In genomic region chr2:67528320-67528719, GRCh38 we compare ENCODE assay signal across 24 cellular contexts.
A peak's percentile ranks its signal among the peaks of the same experiment; 100 is the strongest.
DNase-seq lines count a peak whose midpoint lies in the region; ATAC-seq, FAIRE-seq and TF ChIP-seq lines count a peak whose summit lies in the region.
"Had no signal": no experiment of that assay in that cellular context is flagged by ENCODE, and none has a peak within 500 bp of the region (broad histone marks: within the 10 kb centered on the region; RNA-seq: fewer than 3 reads in every experiment).

No MANE protein-coding gene starts in this region.

- H3K27me3 Mint-ChIP-seq in MCF 10A (ENCODE audit: insufficient read depth, unreplicated experiment) (no peaks in the 10 kb centered on the region), type B pancreatic cell (no peaks in the 10 kb centered on the region)
- H3K27me3 Mint-ChIP-seq: CD4-positive, CD25-positive, alpha-beta regulatory T cell had no signal

- no peak for TF ChIP-seq POLR2A in body of pancreas (IDR thresholded peaks at IDR 0.05)

- H3K4me3 ChIP-seq in mammary epithelial cell (replicated peaks in 1 of 3; ENCODE audit: insufficient read depth in 1 of 3, low read depth in 2 of 3, low read length in 3 of 3), result no peak overlapping the region
- H3K4me3 ChIP-seq in bronchial epithelial cell (ENCODE audit: low read depth, low read length), result no peak overlapping the region
- no peak overlapping the region for H3K4me3 ChIP-seq in body of pancreas
- H3K4me3 ChIP-seq: BLaER1, GM23338 had no signal

- H3K36me3 ChIP-seq in mammary epithelial cell (ENCODE audit: insufficient read depth, low read length) (no peaks in the 10 kb centered on the region), bronchial epithelial cell (ENCODE audit: control insufficient read depth, insufficient read depth, low read length) (no peaks in the 10 kb centered on the region), body of pancreas (replicated peaks in 1 of 2; ENCODE audit: insufficient read depth in 1 of 2, low read depth in 2 of 2) (no peaks in the 10 kb centered on the region)
- H3K36me3 ChIP-seq: BLaER1 had no signal

- H3K36me3 Mint-ChIP-seq in MCF 10A (ENCODE audit: insufficient read depth, unreplicated experiment) (no peaks in the 10 kb centered on the region), type B pancreatic cell (no peaks in the 10 kb centered on the region)
- H3K36me3 Mint-ChIP-seq: CD4-positive, CD25-positive, alpha-beta regulatory T cell; CD8-positive, alpha-beta T cell had no signal

- H3K79me2 ChIP-seq in mammary epithelial cell (ENCODE audit: insufficient read depth, low read length), result no peaks in the 10 kb centered on the region

- H3K9me3 ChIP-seq in mammary epithelial cell (replicated peaks; ENCODE audit: insufficient read depth, low read length), result no peaks in the 10 kb centered on the region
- no peaks in the 10 kb centered on the region for H3K9me3 ChIP-seq in body of pancreas
- H3K9me3 ChIP-seq: BLaER1, Caco-2 had no signal

- H2AFZ ChIP-seq in mammary epithelial cell (ENCODE audit: low read depth, low read length), result no peak overlapping the region
- H2AFZ ChIP-seq: GM23338 had no signal

- no peak overlapping the region for H3K9ac ChIP-seq in mammary epithelial cell (ENCODE audit: insufficient read depth, low read length)
- H3K9ac ChIP-seq: BLaER1 had no signal

- dilution Hi-C loops in mammary epithelial cell (cut with HindIII; ENCODE audit: low sequenced_read_pairs), result no loop called here

- H3K4me2 ChIP-seq in mammary epithelial cell (ENCODE audit: insufficient read depth, low read depth, low read length), result no peak overlapping the region
- H3K4me2 ChIP-seq: BLaER1, GM23338 had no signal

- H3K27ac Mint-ChIP-seq in MCF 10A (ENCODE audit: low read depth, unreplicated experiment) (no peak overlapping the region), type B pancreatic cell (peak overlapping the region; percentile 39)
- H3K27ac Mint-ChIP-seq: B cell; CD4-positive, CD25-positive, alpha-beta regulatory T cell; CD8-positive, alpha-beta T cell; GM23338; H9 had no signal

- H3K4me3 Mint-ChIP-seq in MCF 10A (ENCODE audit: unreplicated experiment) (no peak overlapping the region), type B pancreatic cell (peak overlapping the region; percentile 11)
- H3K4me3 Mint-ChIP-seq: B cell; CD4-positive, CD25-positive, alpha-beta regulatory T cell; CD8-positive, alpha-beta T cell; GM23338; H9 had no signal

- H3K4me1 ChIP-seq in mammary epithelial cell (ENCODE audit: insufficient read depth, low read length) (no peaks in the 10 kb centered on the region), body of pancreas (no peaks in the 10 kb centered on the region)
- H3K4me1 ChIP-seq: BLaER1, Caco-2 had no signal

- CTCF ChIA-PET in mammary epithelial cell (lab: Charles Lee; ENCODE audit: low non-redundant PET) (no interaction called here), MCF 10A (lab: Yijun Ruan, JAX) (no interaction called here)

- H3K27ac ChIP-seq in mammary epithelial cell (ENCODE audit: insufficient read depth, low read depth, low read length) (no peak overlapping the region), body of pancreas (no peak overlapping the region)
- H3K27ac ChIP-seq: 22Rv1, BLaER1, C4-2B had no signal

- POLR2A ChIA-PET in MCF 10A (lab: Yijun Ruan, JAX), result no interaction called here

- DNase-seq in mammary epithelial cell (peak; percentile 20), MCF 10A (ENCODE audit: unreplicated experiment) (no peak), bronchial epithelial cell (ENCODE audit: low read depth) (peak; percentile 93), type B pancreatic cell (ENCODE audit: extremely low spot score, unreplicated experiment) (no peak), KG1 (lab: John Stamatoyannopoulos, UW) (no peak), body of pancreas (no peak)
- DNase-seq: Caco-2; CD4-positive, CD25-positive, alpha-beta regulatory T cell; CD8-positive, alpha-beta T cell; DMS153; DND-41; H9 had no signal

- 54% methylated on average over 5 of the region's 5 CpGs for WGBS in mammary epithelial cell (ENCODE audit: low coverage, missing lambda C conversion rate)
- WGBS in body of pancreas, 2 donors, result 81 to 86% methylated on average over 5 of the region's 5 CpGs

- intact Hi-C loops in mammary epithelial cell (cut with micrococcal nuclease), result no loop called here
- intact Hi-C loops in MCF 10A (cut with micrococcal nuclease), result no loop called here
- intact Hi-C loops in body of pancreas (cut with DNase I), result no loop called here

- peaks cover 31% of the 10 kb centered on the region for H3K4me1 Mint-ChIP-seq in MCF 10A (ENCODE audit: insufficient read depth, unreplicated experiment)
- peaks cover 11% of the 10 kb centered on the region for H3K4me1 Mint-ChIP-seq in type B pancreatic cell (ENCODE audit: unreplicated experiment)
- H3K4me1 Mint-ChIP-seq: B cell; CD4-positive, CD25-positive, alpha-beta regulatory T cell; H9 had no signal

- H3K27me3 ChIP-seq in mammary epithelial cell (ENCODE audit: insufficient read depth, low read length) (no peaks in the 10 kb centered on the region), bronchial epithelial cell (ENCODE audit: control insufficient read depth, insufficient read depth, low read length) (no peaks in the 10 kb centered on the region), body of pancreas (no peaks in the 10 kb centered on the region)
- H3K27me3 ChIP-seq: BLaER1 had no signal

- ATAC-seq in esophagus mucosa (peak; percentile 92), GM18907 (IDR thresholded peaks at IDR 0.05; ENCODE audit: unreplicated experiment) (no peak), body of pancreas (no peak)
- ATAC-seq: CD8-positive, alpha-beta T cell; GM23338; HCT116 had no signal

- H4K20me1 ChIP-seq in mammary epithelial cell (ENCODE audit: insufficient read depth, low read length), result no peaks in the 10 kb centered on the region
- H4K20me1 ChIP-seq: BLaER1 had no signal

- in situ Hi-C loops in mammary epithelial cell (cut with MboI; ENCODE audit: low sequenced_read_pairs in 2 of 2), result no loop called here

- TF ChIP-seq CTCF in mammary epithelial cell (conservative IDR thresholded peaks at IDR 0.05 in 1 of 2, IDR thresholded peaks at IDR 0.05 in 1 of 2; ENCODE audit: extremely low read depth in 1 of 2, insufficient read depth in 1 of 2, low read depth in 1 of 2, low read length in 2 of 2), result no peak
- no peak for TF ChIP-seq CTCF in MCF 10A (IDR thresholded peaks at IDR 0.05; ENCODE audit: unreplicated experiment)
- TF ChIP-seq CTCF in bronchial epithelial cell (IDR thresholded peaks at IDR 0.05; ENCODE audit: insufficient read depth, low read length, severe bottlenecking), result no peak
- no peak for TF ChIP-seq CTCF in type B pancreatic cell (conservative IDR thresholded peaks at IDR 0.05)
- no peak for TF ChIP-seq CTCF in body of pancreas (IDR thresholded peaks at IDR 0.05)

- BruUV-seq in mammary epithelial cell (replicated peaks; lab: Mats Ljungman, UMichigan) (no TSS peak), MCF 10A (replicated peaks; lab: Mats Ljungman, UMichigan) (no TSS peak)

- FAIRE-seq in bronchial epithelial cell (lab: Jason Lieb, UNC), result peak; percentile 7
- FAIRE-seq: A204.1, G401.6, GM12892, GM19239 had no signal

- H3K9me3 Mint-ChIP-seq in MCF 10A (ENCODE audit: unreplicated experiment) (no peaks in the 10 kb centered on the region), type B pancreatic cell (peaks cover 2% of the 10 kb centered on the region)
- H3K9me3 Mint-ChIP-seq: CD8-positive, alpha-beta T cell had no signal

Comparison
In these comparisons a context has a peak if more than half of its experiments do, and no peak if none do; other contexts are left out.
1. DNase-seq: peak in mammary epithelial cell (single experiment) and bronchial epithelial cell (single experiment); none in MCF 10A (single experiment), type B pancreatic cell (single experiment), KG1 (single experiment) and body of pancreas (0 of 4).